ENCODE assay signal across 1 cellular context in genomic region chr7:23687011-23687410, GRCh38.
TF ChIP-seq lines count a peak whose summit lies in the region.

No MANE protein-coding gene starts in this region.

TF ChIP-seq in HepG2, 621 proteins besides CTCF, POLR2A, EP300 and RAD21:
- no peak for TF ChIP-seq TOPORS (CRISPR knock-in tag; IDR thresholded peaks at IDR 0.05)
